Comparison of ENCODE assay signal across 19 cellular contexts in the genomic region with DNA sequence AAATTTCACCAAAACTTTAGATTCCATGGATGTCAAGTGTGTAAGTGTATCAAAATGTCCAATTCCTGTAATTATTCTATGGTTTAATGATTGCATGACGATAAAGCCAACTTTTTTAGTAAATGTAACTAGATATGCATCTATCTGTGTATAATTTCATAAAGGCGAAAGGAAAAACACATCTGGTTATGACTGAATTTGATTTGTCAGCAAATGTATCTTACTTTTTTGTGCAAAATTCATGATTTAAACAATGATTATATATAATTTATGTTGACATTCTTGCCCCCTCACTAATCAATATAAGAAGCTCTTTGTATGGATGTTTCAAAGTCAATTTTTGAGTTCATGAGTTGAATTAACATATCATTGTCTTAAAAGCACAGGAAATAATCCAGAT.
"Had no signal": no experiment of that assay in that cellular context is flagged by ENCODE, and none has a peak within 500 bp of the region (broad histone marks: within the 10 kb centered on the region; RNA-seq: fewer than 3 reads in every experiment).

No MANE protein-coding gene starts in this region.

- H3K27me3 Mint-ChIP-seq: IgD-negative memory B cell had no signal

- H3K4me3 Mint-ChIP-seq: IgD-negative memory B cell had no signal

- H3K36me3 Mint-ChIP-seq: IgD-negative memory B cell had no signal

- H3K27ac ChIP-seq: HL-60, RWPE1 had no signal

- H3K9me3 ChIP-seq: SK-N-SH had no signal

- ATAC-seq: Panc1, PC-3 had no signal

- DNase-seq: KBM-7; MV-4-11; NCI-H1048; NCI-H1105; NCI-H1436 treated with DMSO at 0.1 percent for 48 hours; NCI-H1694; NCI-H187 treated with DMSO at 0.1 percent for 48 hours; NCI-H2171 treated with DMSO at 0.1 percent for 48 hours; NCI-H446 treated with DMSO at 0.1 percent for 48 hours; NCI-H510A treated with DMSO at 0.1 percent for 48 hours; NCI-H526; NK-92 treated with Interleukin-12 subunit alpha and Interleukin-12 subunit beta, amount 100 ng/mL, for 24 hours; PC-3; SK-N-SH; SW 1271 had no signal

- H3K4me1 Mint-ChIP-seq: IgD-negative memory B cell had no signal

- H3K9ac ChIP-seq: SK-N-SH had no signal

- H3K4me2 ChIP-seq: SK-N-SH had no signal
